In genomic region chr10:71280216-71280615, GRCh38 we compare ENCODE assay signal across 16 cellular contexts.
"Had no signal": no experiment of that assay in that cellular context is flagged by ENCODE, and none has a peak within 500 bp of the region (broad histone marks: within the 10 kb centered on the region; RNA-seq: fewer than 3 reads in every experiment).

No MANE protein-coding gene starts in this region.

- ATAC-seq: activated CD8-positive, alpha-beta T cell treated with anti-CD3 and anti-CD28 coated beads, Interleukin-2, amount 10 ng/mL, durations not matched to agents 7 days and 5 days; left lobe of liver; stimulated activated memory B cell treated with anti-CD40 and anti-IgM and Interleukin-4, amounts not matched to agents 10 μg/mL and 1 μg/mL and 100 μg/mL, for 72 hours had no signal

- H3K36me3 ChIP-seq: brain microvascular endothelial cell had no signal

- H3K27ac ChIP-seq: brain microvascular endothelial cell, hepatocyte, parathyroid adenoma had no signal

- H3K4me1 ChIP-seq: parathyroid adenoma had no signal

- H3K27me3 Mint-ChIP-seq: activated CD4-positive, alpha-beta T cell treated with anti-CD3 and anti-CD28 coated beads, Interleukin-2, amount 10 ng/mL, durations not matched to agents 24 days and 14 days; activated naive CD8-positive, alpha-beta T cell treated with anti-CD3 and anti-CD28 coated beads for 36 hours had no signal

- H3K36me3 Mint-ChIP-seq: activated naive CD8-positive, alpha-beta T cell treated with anti-CD3 and anti-CD28 coated beads for 36 hours; stimulated activated memory B cell treated with anti-CD40 and anti-IgM and Interleukin-4, amounts not matched to agents 10 μg/mL and 1 μg/mL and 100 μg/mL, for 72 hours had no signal

- H3K9me3 Mint-ChIP-seq: activated B cell treated with CpG ODN at 0.5 μM for 24 hours; activated CD4-positive, alpha-beta T cell treated with anti-CD3 and anti-CD28 coated beads, Interleukin-2, amount 10 ng/mL, durations not matched to agents 24 days and 14 days; activated naive CD8-positive, alpha-beta T cell treated with anti-CD3 and anti-CD28 coated beads for 36 hours; stimulated activated memory B cell treated with anti-CD40 and anti-IgM and Interleukin-4, amounts not matched to agents 10 μg/mL and 1 μg/mL and 100 μg/mL, for 72 hours had no signal

- H3K79me2 ChIP-seq: hepatocyte, parathyroid adenoma had no signal

- H3K4me1 Mint-ChIP-seq: activated B cell treated with CpG ODN at 0.5 μM for 24 hours; activated CD4-positive, alpha-beta T cell treated with anti-CD3 and anti-CD28 coated beads, Interleukin-2, amount 10 ng/mL, durations not matched to agents 24 days and 14 days; activated naive CD8-positive, alpha-beta T cell treated with anti-CD3 and anti-CD28 coated beads for 36 hours; stimulated activated memory B cell treated with anti-CD40 and anti-IgM and Interleukin-4, amounts not matched to agents 10 μg/mL and 1 μg/mL and 100 μg/mL, for 72 hours had no signal

- H3K4me3 ChIP-seq: hepatocyte had no signal

- H3K27me3 ChIP-seq: brain microvascular endothelial cell, hepatocyte had no signal

- H3K27ac Mint-ChIP-seq: activated B cell treated with CpG ODN at 0.5 μM for 24 hours; activated CD4-positive, alpha-beta T cell treated with anti-CD3 and anti-CD28 coated beads, Interleukin-2, amount 10 ng/mL, durations not matched to agents 24 days and 14 days; activated CD8-positive, alpha-beta T cell treated with anti-CD3 and anti-CD28 coated beads, Interleukin-2, amount 10 ng/mL, durations not matched to agents 7 days and 5 days; activated naive CD8-positive, alpha-beta T cell treated with anti-CD3 and anti-CD28 coated beads for 36 hours; stimulated activated memory B cell treated with anti-CD40 and anti-IgM and Interleukin-4, amounts not matched to agents 10 μg/mL and 1 μg/mL and 100 μg/mL, for 72 hours had no signal

- H3K4me3 Mint-ChIP-seq: activated B cell treated with CpG ODN at 0.5 μM for 24 hours; activated CD4-positive, alpha-beta T cell treated with anti-CD3 and anti-CD28 coated beads, Interleukin-2, amount 10 ng/mL, durations not matched to agents 24 days and 14 days; activated CD8-positive, alpha-beta T cell treated with anti-CD3 and anti-CD28 coated beads, Interleukin-2, amount 10 ng/mL, durations not matched to agents 7 days and 5 days; activated naive CD8-positive, alpha-beta T cell treated with anti-CD3 and anti-CD28 coated beads for 36 hours; stimulated activated memory B cell treated with anti-CD40 and anti-IgM and Interleukin-4, amounts not matched to agents 10 μg/mL and 1 μg/mL and 100 μg/mL, for 72 hours had no signal

- DNase-seq: activated B cell treated with CpG ODN at 0.5 μM for 24 hours; activated CD4-positive, alpha-beta T cell treated with anti-CD3 and anti-CD28 coated beads, Interleukin-2, amount 10 ng/mL, durations not matched to agents 24 days and 14 days; activated CD8-positive, alpha-beta memory T cell treated with anti-CD3 and anti-CD28 coated beads, Interleukin-2, amount 50 U/mL, for 4 hours; activated CD8-positive, alpha-beta T cell treated with anti-CD3 and anti-CD28 coated beads, Interleukin-2, amount 10 ng/mL, durations not matched to agents 7 days and 5 days; activated gamma-delta T cell treated with Interleukin-2 at 50 U/mL for 16 hours; activated naive CD8-positive, alpha-beta T cell treated with anti-CD3 and anti-CD28 coated beads for 36 hours; activated T-cell treated with anti-CD3 and anti-CD28 coated beads, Interleukin-2, amount 50 U/mL, for 48 hours; brain microvascular endothelial cell; islet precursor cell; stimulated activated CD4-positive, alpha-beta T cell treated with anti-CD3 and anti-CD28 coated beads, Interleukin-2, amount 100 ng/mL, for 48 hours; SW 1271; trophoblast cell had no signal

- H2AFZ ChIP-seq: hepatocyte, parathyroid adenoma had no signal

- H3K4me2 ChIP-seq: hepatocyte had no signal

- H3K9ac ChIP-seq: parathyroid adenoma had no signal
